In genomic region chr1:212433577-212434462, GRCh38 we compare ENCODE assay signal across 8 cellular contexts. TPM values are rescaled to one million over a fixed set of nuclear protein-coding genes. Genes with fewer than 3 reads are reported as not detected.
DNase-seq lines count a peak whose midpoint lies in the region; ATAC-seq, FAIRE-seq and TF ChIP-seq lines count a peak whose summit lies in the region.

No MANE protein-coding gene starts in this region.

- H3K9me3 ChIP-seq in kidney (ENCODE audit: control insufficient read depth in 1 of 2, low read length in 2 of 2) (no peaks in the 10 kb centered on the region), testis (no peaks in the 10 kb centered on the region)

- no peaks in the 10 kb centered on the region for H3K36me3 ChIP-seq in kidney (ENCODE audit: control insufficient read depth in 1 of 2, insufficient read depth in 2 of 2, low read length in 2 of 2)
- H3K36me3 ChIP-seq in testis (ENCODE audit: low read depth, missing control alignments): no peaks in the 10 kb centered on the region

- DNase-seq in activated CD4-positive, alpha-beta T cell treated with anti-CD3 and anti-CD28 coated beads, Interleukin-2, amount 10 ng/mL, durations not matched to agents 24 days and 14 days: no peak
- no peak for DNase-seq in activated CD4-positive, alpha-beta T cell treated with anti-CD3 and anti-CD28 coated beads for 4 hours
- DNase-seq in activated T-helper 2 cell treated with anti-CD3 and anti-CD28 coated beads, Interferon-gamma antibody, Interleukin-2, Interleukin-4, amounts not matched to agents 10 μg/mL and 5 μg/mL and 100 μg/mL, durations not matched to agents 14 hours and 24 hours and 36 hours (ENCODE audit: low spot score): no peak
- DNase-seq in kidney (no peak), testis (no peak), NCI-H510A (lab: John Stamatoyannopoulos, UW) (no peak), DMS79 treated with DMSO at 0.1 percent for 48 hours (lab: John Stamatoyannopoulos, UW) (no peak)

- H3K4me3 ChIP-seq in kidney (ENCODE audit: low read length in 2 of 2) (peak overlapping the region; percentile 76 to 81), testis (peak overlapping the region; percentile 75 to 81)

- H3K27ac ChIP-seq in kidney (ENCODE audit: low read depth in 2 of 2, low read length in 2 of 2) (no peak overlapping the region), testis (peak overlapping the region; percentile 74 to 84)

- TF ChIP-seq CTCF in kidney (IDR thresholded peaks at IDR 0.05; ENCODE audit: borderline replicate concordance, extremely low read depth, insufficient read depth) (no peak), testis (IDR thresholded peaks at IDR 0.05) (no peak)

- H3K9ac ChIP-seq in kidney (ENCODE audit: low read length in 2 of 2): peak overlapping the region; percentile 15 to 77

- H3K4me1 ChIP-seq in kidney (ENCODE audit: control insufficient read depth in 1 of 2, insufficient read depth in 1 of 2, low read depth in 1 of 2, low read length in 2 of 2) (peaks cover 4 to 5% of the 10 kb centered on the region in 2 donors), testis (no peaks in the 10 kb centered on the region)

- no peak for TF ChIP-seq POLR2A in testis (IDR thresholded peaks at IDR 0.05)

- H3K27ac Mint-ChIP-seq in activated CD4-positive, alpha-beta T cell treated with anti-CD3 and anti-CD28 coated beads, Interleukin-2, amount 10 ng/mL, durations not matched to agents 24 days and 14 days: peak overlapping the region; percentile 64
- H3K27ac Mint-ChIP-seq in activated T-helper 2 cell treated with anti-CD3 and anti-CD28 coated beads, Interferon-gamma antibody, Interleukin-2, Interleukin-4, amounts not matched to agents 10 μg/mL and 5 μg/mL and 100 μg/mL, durations not matched to agents 14 hours and 24 hours and 36 hours: no peak overlapping the region

- no peaks in the 10 kb centered on the region for H3K27me3 ChIP-seq in testis

- FAIRE-seq in kidney (lab: Jason Lieb, UNC): no peak

- peaks cover 34% of the 10 kb centered on the region for H3K4me1 Mint-ChIP-seq in activated CD4-positive, alpha-beta T cell treated with anti-CD3 and anti-CD28 coated beads, Interleukin-2, amount 10 ng/mL, durations not matched to agents 24 days and 14 days
- peaks cover 27% of the 10 kb centered on the region for H3K4me1 Mint-ChIP-seq in activated T-helper 2 cell treated with anti-CD3 and anti-CD28 coated beads, Interferon-gamma antibody, Interleukin-2, Interleukin-4, amounts not matched to agents 10 μg/mL and 5 μg/mL and 100 μg/mL, durations not matched to agents 14 hours and 24 hours and 36 hours (ENCODE audit: low read depth)

- no peaks in the 10 kb centered on the region for H3K9me3 Mint-ChIP-seq in activated CD4-positive, alpha-beta T cell treated with anti-CD3 and anti-CD28 coated beads, Interleukin-2, amount 10 ng/mL, durations not matched to agents 24 days and 14 days
- no peaks in the 10 kb centered on the region for H3K9me3 Mint-ChIP-seq in activated T-helper 2 cell treated with anti-CD3 and anti-CD28 coated beads, Interferon-gamma antibody, Interleukin-2, Interleukin-4, amounts not matched to agents 10 μg/mL and 5 μg/mL and 100 μg/mL, durations not matched to agents 14 hours and 24 hours and 36 hours

- peak overlapping the region; percentile 82 for H3K4me3 Mint-ChIP-seq in activated CD4-positive, alpha-beta T cell treated with anti-CD3 and anti-CD28 coated beads, Interleukin-2, amount 10 ng/mL, durations not matched to agents 24 days and 14 days
- H3K4me3 Mint-ChIP-seq in activated T-helper 2 cell treated with anti-CD3 and anti-CD28 coated beads, Interferon-gamma antibody, Interleukin-2, Interleukin-4, amounts not matched to agents 10 μg/mL and 5 μg/mL and 100 μg/mL, durations not matched to agents 14 hours and 24 hours and 36 hours (ENCODE audit: low read depth): peak overlapping the region; percentile 76

- no peak for ATAC-seq in GM21515 (IDR thresholded peaks at IDR 0.05; ENCODE audit: unreplicated experiment)

- 33 to 37% methylated on average over 17 of the region's 17 CpGs for WGBS in testis, 2 donors

- H3K27me3 Mint-ChIP-seq in activated CD4-positive, alpha-beta T cell treated with anti-CD3 and anti-CD28 coated beads, Interleukin-2, amount 10 ng/mL, durations not matched to agents 24 days and 14 days: peaks cover 2% of the 10 kb centered on the region
- peaks cover 3% of the 10 kb centered on the region for H3K27me3 Mint-ChIP-seq in activated T-helper 2 cell treated with anti-CD3 and anti-CD28 coated beads, Interferon-gamma antibody, Interleukin-2, Interleukin-4, amounts not matched to agents 10 μg/mL and 5 μg/mL and 100 μg/mL, durations not matched to agents 14 hours and 24 hours and 36 hours (ENCODE audit: low read depth)

- intact Hi-C loops in activated CD4-positive, alpha-beta T cell treated with anti-CD3 and anti-CD28 coated beads, Interleukin-2, amount 10 ng/mL, durations not matched to agents 24 days and 14 days (cut with micrococcal nuclease): loop anchor here (2.0 to 5.0 kb wide), 4 partner anchors 17 to 397 kb away; partner anchors contain the start of genes ATF3, DTL, INTS7 and PPP2R5A
- intact Hi-C loops in activated T-helper 2 cell treated with anti-CD3 and anti-CD28 coated beads, Interferon-gamma antibody, Interleukin-2, Interleukin-4, amounts not matched to agents 10 μg/mL and 5 μg/mL and 100 μg/mL, durations not matched to agents 14 hours and 24 hours and 36 hours (cut with micrococcal nuclease): loop anchor here (2.0 kb wide), 1 partner anchor 1173 kb away; no protein-coding TSS in a partner anchor
- intact Hi-C loops in kidney (cut with DNase I): no loop called here
- intact Hi-C loops in testis (cut with DNase I; ENCODE audit: low total_unique reads): no loop called here

- H3K36me3 Mint-ChIP-seq in activated CD4-positive, alpha-beta T cell treated with anti-CD3 and anti-CD28 coated beads, Interleukin-2, amount 10 ng/mL, durations not matched to agents 24 days and 14 days (ENCODE audit: low read depth): peaks cover 3% of the 10 kb centered on the region
- no peaks in the 10 kb centered on the region for H3K36me3 Mint-ChIP-seq in activated T-helper 2 cell treated with anti-CD3 and anti-CD28 coated beads, Interferon-gamma antibody, Interleukin-2, Interleukin-4, amounts not matched to agents 10 μg/mL and 5 μg/mL and 100 μg/mL, durations not matched to agents 14 hours and 24 hours and 36 hours (ENCODE audit: low read depth)

RNA-seq across cellular contexts. Expression of gene NENF, which starts 1.1 kb away (rescaled TPM):
- 35.1 and 36.1 TPM in 2 replicates for total RNA-seq in activated CD4-positive, alpha-beta T cell treated with anti-CD3 and anti-CD28 coated beads, Interleukin-2, amount 10 ng/mL, durations not matched to agents 24 days and 14 days
- 41.6 and 42.5 TPM in 2 replicates for total RNA-seq in activated T-helper 2 cell treated with anti-CD3 and anti-CD28 coated beads, Interferon-gamma antibody, Interleukin-2, Interleukin-4, amounts not matched to agents 10 μg/mL and 5 μg/mL and 100 μg/mL, durations not matched to agents 14 hours and 24 hours and 36 hours
- total RNA-seq in kidney (63.0 TPM), testis (10 to 100 TPM; 33.9 to 54.6 TPM)
- polyA plus RNA-seq in kidney (ENCODE audit: insufficient read depth, low read depth, low replicate concordance) (210 TPM), testis (ENCODE audit: insufficient read depth, low read depth, low replicate concordance) (41.6 TPM)

RNA-seq across cellular contexts. Expression of gene PACC1, which starts 19.1 kb away (rescaled TPM):
- 16.0 and 19.4 TPM in 2 replicates for total RNA-seq in activated CD4-positive, alpha-beta T cell treated with anti-CD3 and anti-CD28 coated beads, Interleukin-2, amount 10 ng/mL, durations not matched to agents 24 days and 14 days
- 19.4 and 20.1 TPM in 2 replicates for total RNA-seq in activated T-helper 2 cell treated with anti-CD3 and anti-CD28 coated beads, Interferon-gamma antibody, Interleukin-2, Interleukin-4, amounts not matched to agents 10 μg/mL and 5 μg/mL and 100 μg/mL, durations not matched to agents 14 hours and 24 hours and 36 hours
- total RNA-seq in kidney: 8.7 TPM
- 13.7 TPM for polyA plus RNA-seq in kidney (ENCODE audit: insufficient read depth, low read depth, low replicate concordance)
- 10 to 100 TPM; 10.2 to 13.4 TPM for total RNA-seq in testis
- 15.9 TPM for polyA plus RNA-seq in testis (ENCODE audit: insufficient read depth, low read depth, low replicate concordance)

Comparison
In these comparisons a context has a peak if more than half of its experiments do, and no peak if none do; other contexts are left out.
1. H3K27ac ChIP-seq: peak in testis (2 of 2); none in kidney (0 of 2).
2. intact Hi-C loops: an anchor here in activated CD4-positive, alpha-beta T cell treated with anti-CD3 and anti-CD28 coated beads, Interleukin-2, amount 10 ng/mL, durations not matched to agents 24 days and 14 days (2.0 to 5.0 kb wide) and activated T-helper 2 cell treated with anti-CD3 and anti-CD28 coated beads, Interferon-gamma antibody, Interleukin-2, Interleukin-4, amounts not matched to agents 10 μg/mL and 5 μg/mL and 100 μg/mL, durations not matched to agents 14 hours and 24 hours and 36 hours (2.0 kb wide); none called in kidney and testis.